Comparison of ENCODE assay signal across 1 cellular context in genomic region chr7:128409435-128410091, GRCh38.
A peak's percentile ranks its signal among the peaks of the same experiment; 100 is the strongest.
TF ChIP-seq lines count a peak whose summit lies in the region.

Gene IMPDH1, minus strand, starts transcription at chr7:128409982. Its CDS starts 81 bp downstream, at chr7:128409901.

TF ChIP-seq in HepG2, 621 proteins besides CTCF, POLR2A, EP300 and RAD21 (continued from another document and continues in another):
- TF ChIP-seq PRDM15 (CRISPR knock-in tag; IDR thresholded peaks at IDR 0.05) (peak; percentile 22; the same call in 1 of the 2 replicates), KLF12 (CRISPR knock-in tag; IDR thresholded peaks at IDR 0.05; ENCODE audit: borderline replicate concordance) (peak; percentile 83; the same call in 1 of the 2 replicates), NCOA1 (CRISPR knock-in tag; IDR thresholded peaks at IDR 0.05) (no peak), PLRG1 (conservative IDR thresholded peaks at IDR 0.05) (no peak), ZMYM4 (CRISPR knock-in tag; IDR thresholded peaks at IDR 0.05) (no peak), TGIF2 (CRISPR knock-in tag; IDR thresholded peaks at IDR 0.05) (no peak), ELF4 (CRISPR knock-in tag; IDR thresholded peaks at IDR 0.05; ENCODE audit: borderline replicate concordance) (no peak), ZNF792 (CRISPR knock-in tag; IDR thresholded peaks at IDR 0.05) (no peak), MATR3 (CRISPR knock-in tag; IDR thresholded peaks at IDR 0.05) (no peak), NFIC (IDR thresholded peaks at IDR 0.05; ENCODE audit: low read length) (no peak), XRCC5 (optimal IDR thresholded peaks at IDR 0.05; ENCODE audit: low read length) (no peak), ZNF121 (CRISPR knock-in tag; IDR thresholded peaks at IDR 0.05) (no peak), KMT2B (CRISPR knock-in tag; IDR thresholded peaks at IDR 0.05) (0 out of 2 replicates have a peak, but pooled peaks have one; percentile 11), ZNF34 (CRISPR knock-in tag; IDR thresholded peaks at IDR 0.05; ENCODE audit: borderline replicate concordance) (no peak), UBTF (CRISPR knock-in tag; IDR thresholded peaks at IDR 0.05) (peak; percentile 94), ZFP1 (CRISPR knock-in tag; IDR thresholded peaks at IDR 0.05) (no peak), SP2 (CRISPR knock-in tag; IDR thresholded peaks at IDR 0.05) (no peak), GLI4 (CRISPR knock-in tag; IDR thresholded peaks at IDR 0.05; ENCODE audit: borderline replicate concordance) (no peak), NR1H2 (CRISPR knock-in tag; IDR thresholded peaks at IDR 0.05; ENCODE audit: borderline replicate concordance, low read depth) (no peak), ZNF577 (CRISPR knock-in tag; IDR thresholded peaks at IDR 0.05; ENCODE audit: borderline replicate concordance, low read depth) (no peak), ZNF850 (CRISPR knock-in tag; conservative IDR thresholded peaks at IDR 0.05) (no peak), HMG20B (CRISPR knock-in tag; conservative IDR thresholded peaks at IDR 0.05) (no peak), RXRA (CRISPR knock-in tag; IDR thresholded peaks at IDR 0.05) (peak; percentile 5; the same call in 1 of the 2 replicates), ZNF512B (CRISPR knock-in tag; IDR thresholded peaks at IDR 0.05; ENCODE audit: borderline replicate concordance) (no peak), ZNF556 (CRISPR knock-in tag; IDR thresholded peaks at IDR 0.05; ENCODE audit: borderline replicate concordance) (no peak; the same call in 1 of the 2 replicates), CEBPB (IDR thresholded peaks at IDR 0.05; ENCODE audit: borderline replicate concordance, low read depth, low read length) (no peak), SNAI1 (CRISPR knock-in tag; IDR thresholded peaks at IDR 0.05; ENCODE audit: borderline replicate concordance) (no peak)
- TF ChIP-seq, protein P1, sequence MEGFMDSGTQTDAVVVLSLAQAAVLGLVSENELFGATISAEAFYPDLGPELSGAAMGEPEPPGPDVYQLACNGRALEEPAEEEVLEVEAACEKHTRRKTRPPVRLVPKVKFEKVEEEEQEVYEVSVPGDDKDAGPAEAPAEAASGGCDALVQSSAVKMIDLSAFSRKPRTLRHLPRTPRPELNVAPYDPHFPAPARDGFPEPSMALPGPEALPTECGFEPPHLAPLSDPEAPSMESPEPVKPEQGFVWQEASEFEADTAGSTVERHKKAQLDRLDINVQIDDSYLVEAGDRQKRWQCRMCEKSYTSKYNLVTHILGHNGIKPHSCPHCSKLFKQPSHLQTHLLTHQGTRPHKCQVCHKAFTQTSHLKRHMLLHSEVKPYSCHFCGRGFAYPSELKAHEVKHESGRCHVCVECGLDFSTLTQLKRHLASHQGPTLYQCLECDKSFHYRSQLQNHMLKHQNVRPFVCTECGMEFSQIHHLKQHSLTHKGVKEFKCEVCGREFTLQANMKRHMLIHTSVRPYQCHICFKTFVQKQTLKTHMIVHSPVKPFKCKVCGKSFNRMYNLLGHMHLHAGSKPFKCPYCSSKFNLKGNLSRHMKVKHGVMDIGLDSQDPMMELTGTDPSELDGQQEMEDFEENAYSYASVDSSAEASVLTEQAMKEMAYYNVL (CRISPR knock-in tag; IDR thresholded peaks at IDR 0.05; ENCODE audit: borderline replicate concordance) = 0 out of 2 replicates have a peak, but pooled peaks have one; percentile 14
- TF ChIP-seq, protein P2, sequence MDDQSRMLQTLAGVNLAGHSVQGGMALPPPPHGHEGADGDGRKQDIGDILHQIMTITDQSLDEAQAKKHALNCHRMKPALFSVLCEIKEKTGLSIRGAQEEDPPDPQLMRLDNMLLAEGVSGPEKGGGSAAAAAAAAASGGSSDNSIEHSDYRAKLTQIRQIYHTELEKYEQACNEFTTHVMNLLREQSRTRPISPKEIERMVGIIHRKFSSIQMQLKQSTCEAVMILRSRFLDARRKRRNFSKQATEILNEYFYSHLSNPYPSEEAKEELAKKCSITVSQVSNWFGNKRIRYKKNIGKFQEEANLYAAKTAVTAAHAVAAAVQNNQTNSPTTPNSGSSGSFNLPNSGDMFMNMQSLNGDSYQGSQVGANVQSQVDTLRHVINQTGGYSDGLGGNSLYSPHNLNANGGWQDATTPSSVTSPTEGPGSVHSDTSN (CRISPR knock-in tag; IDR thresholded peaks at IDR 0.05; ENCODE audit: borderline replicate concordance) = no peak
- TF ChIP-seq, protein P3, sequence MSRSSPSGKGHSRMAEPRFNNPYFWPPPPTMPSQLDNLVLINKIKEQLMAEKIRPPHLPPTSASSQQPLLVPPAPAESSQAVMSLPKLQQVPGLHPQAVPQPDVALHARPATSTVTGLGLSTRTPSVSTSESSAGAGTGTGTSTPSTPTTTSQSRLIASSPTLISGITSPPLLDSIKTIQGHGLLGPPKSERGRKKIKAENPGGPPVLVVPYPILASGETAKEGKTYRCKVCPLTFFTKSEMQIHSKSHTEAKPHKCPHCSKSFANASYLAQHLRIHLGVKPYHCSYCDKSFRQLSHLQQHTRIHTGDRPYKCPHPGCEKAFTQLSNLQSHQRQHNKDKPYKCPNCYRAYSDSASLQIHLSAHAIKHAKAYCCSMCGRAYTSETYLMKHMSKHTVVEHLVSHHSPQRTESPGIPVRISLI (CRISPR knock-in tag; IDR thresholded peaks at IDR 0.05; ENCODE audit: borderline replicate concordance) = no peak
- TF ChIP-seq, protein P4, sequence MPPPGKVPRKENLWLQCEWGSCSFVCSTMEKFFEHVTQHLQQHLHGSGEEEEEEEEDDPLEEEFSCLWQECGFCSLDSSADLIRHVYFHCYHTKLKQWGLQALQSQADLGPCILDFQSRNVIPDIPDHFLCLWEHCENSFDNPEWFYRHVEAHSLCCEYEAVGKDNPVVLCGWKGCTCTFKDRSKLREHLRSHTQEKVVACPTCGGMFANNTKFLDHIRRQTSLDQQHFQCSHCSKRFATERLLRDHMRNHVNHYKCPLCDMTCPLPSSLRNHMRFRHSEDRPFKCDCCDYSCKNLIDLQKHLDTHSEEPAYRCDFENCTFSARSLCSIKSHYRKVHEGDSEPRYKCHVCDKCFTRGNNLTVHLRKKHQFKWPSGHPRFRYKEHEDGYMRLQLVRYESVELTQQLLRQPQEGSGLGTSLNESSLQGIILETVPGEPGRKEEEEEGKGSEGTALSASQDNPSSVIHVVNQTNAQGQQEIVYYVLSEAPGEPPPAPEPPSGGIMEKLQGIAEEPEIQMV (CRISPR knock-in tag; IDR thresholded peaks at IDR 0.05; ENCODE audit: low read depth) = no peak
- TF ChIP-seq, protein P5, sequence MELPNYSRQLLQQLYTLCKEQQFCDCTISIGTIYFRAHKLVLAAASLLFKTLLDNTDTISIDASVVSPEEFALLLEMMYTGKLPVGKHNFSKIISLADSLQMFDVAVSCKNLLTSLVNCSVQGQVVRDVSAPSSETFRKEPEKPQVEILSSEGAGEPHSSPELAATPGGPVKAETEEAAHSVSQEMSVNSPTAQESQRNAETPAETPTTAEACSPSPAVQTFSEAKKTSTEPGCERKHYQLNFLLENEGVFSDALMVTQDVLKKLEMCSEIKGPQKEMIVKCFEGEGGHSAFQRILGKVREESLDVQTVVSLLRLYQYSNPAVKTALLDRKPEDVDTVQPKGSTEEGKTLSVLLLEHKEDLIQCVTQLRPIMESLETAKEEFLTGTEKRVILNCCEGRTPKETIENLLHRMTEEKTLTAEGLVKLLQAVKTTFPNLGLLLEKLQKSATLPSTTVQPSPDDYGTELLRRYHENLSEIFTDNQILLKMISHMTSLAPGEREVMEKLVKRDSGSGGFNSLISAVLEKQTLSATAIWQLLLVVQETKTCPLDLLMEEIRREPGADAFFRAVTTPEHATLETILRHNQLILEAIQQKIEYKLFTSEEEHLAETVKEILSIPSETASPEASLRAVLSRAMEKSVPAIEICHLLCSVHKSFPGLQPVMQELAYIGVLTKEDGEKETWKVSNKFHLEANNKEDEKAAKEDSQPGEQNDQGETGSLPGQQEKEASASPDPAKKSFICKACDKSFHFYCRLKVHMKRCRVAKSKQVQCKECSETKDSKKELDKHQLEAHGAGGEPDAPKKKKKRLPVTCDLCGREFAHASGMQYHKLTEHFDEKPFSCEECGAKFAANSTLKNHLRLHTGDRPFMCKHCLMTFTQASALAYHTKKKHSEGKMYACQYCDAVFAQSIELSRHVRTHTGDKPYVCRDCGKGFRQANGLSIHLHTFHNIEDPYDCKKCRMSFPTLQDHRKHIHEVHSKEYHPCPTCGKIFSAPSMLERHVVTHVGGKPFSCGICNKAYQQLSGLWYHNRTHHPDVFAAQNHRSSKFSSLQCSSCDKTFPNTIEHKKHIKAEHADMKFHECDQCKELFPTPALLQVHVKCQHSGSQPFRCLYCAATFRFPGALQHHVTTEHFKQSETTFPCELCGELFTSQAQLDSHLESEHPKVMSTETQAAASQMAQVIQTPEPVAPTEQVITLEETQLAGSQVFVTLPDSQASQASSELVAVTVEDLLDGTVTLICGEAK (IDR thresholded peaks at IDR 0.05) = no peak
- TF ChIP-seq, protein P5 (CRISPR knock-in tag; IDR thresholded peaks at IDR 0.05) = peak; percentile 49; the same call in 1 of the 2 replicates
